In genomic region chr6:82196159-82196558, GRCh38 we compare ENCODE assay signal across 23 cellular contexts.
"Had no signal": no experiment of that assay in that cellular context is flagged by ENCODE, and none has a peak within 500 bp of the region (broad histone marks: within the 10 kb centered on the region; RNA-seq: fewer than 3 reads in every experiment).

No MANE protein-coding gene starts in this region.

- H3K4me3 ChIP-seq: adrenal gland, ascending aorta, cardiac muscle cell, SJSA1 had no signal

- H3K4me1 ChIP-seq: ascending aorta, SJSA1 had no signal

- ATAC-seq: activated CD4-positive, CD25-positive, alpha-beta regulatory T cell treated with anti-CD3 and anti-CD28 coated beads, Interleukin-2, amount 50 U/mL, for 24 hours; activated CD8-positive, alpha-beta T cell treated with anti-CD3 and anti-CD28 coated beads, Interleukin-2, amount 10 ng/mL, durations not matched to agents 7 days and 5 days; Panc1 had no signal

- H3K9ac ChIP-seq: KMS-11 had no signal

- DNase-seq: activated CD4-positive, alpha-beta T cell treated with anti-CD3 and anti-CD28 coated beads for 4 hours; activated CD8-positive, alpha-beta memory T cell treated with anti-CD3 and anti-CD28 coated beads, Interleukin-2, amount 50 U/mL, for 48 hours; activated CD8-positive, alpha-beta T cell treated with anti-CD3 and anti-CD28 coated beads, Interleukin-2, amount 10 ng/mL, durations not matched to agents 7 days and 5 days; activated naive CD4-positive, alpha-beta T cell treated with anti-CD3 and anti-CD28 coated beads, Interleukin-2, amount 50 U/mL, for 16 hours; activated naive CD8-positive, alpha-beta T cell treated with anti-CD3 and anti-CD28 coated beads, Interleukin-2, amount 10 ng/mL, durations not matched to agents 7 days and 5 days; activated T-cell treated with anti-CD3 and anti-CD28 coated beads, Interleukin-2, amount 50 U/mL, for 1 hour; adrenal gland; NCI-H1105; NCI-H1436; NCI-H1694 treated with DMSO at 0.1 percent for 48 hours; NCI-H2029 treated with DMSO at 0.1 percent for 48 hours; NCI-H510A treated with DMSO at 0.1 percent for 48 hours; NCI-H69; NK-92 treated with Interleukin-12 subunit alpha and Interleukin-12 subunit beta, amount 100 ng/mL, for 24 hours; OCI-M1; RPMI8226; SHP77 had no signal

- H3K27me3 ChIP-seq: adrenal gland, ascending aorta, cardiac muscle cell, SJSA1 had no signal

- H3K9me3 ChIP-seq: adrenal gland, ascending aorta, SJSA1 had no signal

- H3K27ac ChIP-seq: adrenal gland, ascending aorta, cardiac muscle cell, KMS-11, SJSA1 had no signal
